8 cellular contexts compared by ENCODE assay signal in genomic region chr1:244050835-244051444, GRCh38. TPM values are rescaled to one million over a fixed set of nuclear protein-coding genes. Genes with fewer than 3 reads are reported as not detected.
A peak's percentile ranks its signal among the peaks of the same experiment; 100 is the strongest.
DNase-seq lines count a peak whose midpoint lies in the region; ATAC-seq, FAIRE-seq and TF ChIP-seq lines count a peak whose summit lies in the region.
"Had no signal": no experiment of that assay in that cellular context is flagged by ENCODE, and none has a peak within 500 bp of the region (broad histone marks: within the 10 kb centered on the region; RNA-seq: fewer than 3 reads in every experiment).

Gene ZBTB18, plus strand, starts transcription at chr1:244051283. Its CDS starts 149 bp downstream, at chr1:244051432.

- H3K36me3 Mint-ChIP-seq in activated naive CD8-positive, alpha-beta T cell treated with anti-CD3 and anti-CD28 coated beads, Interleukin-2, amount 10 ng/mL, durations not matched to agents 7 days and 5 days = peaks cover 8% of the 10 kb centered on the region

- H3K4me3 Mint-ChIP-seq in activated naive CD8-positive, alpha-beta T cell treated with anti-CD3 and anti-CD28 coated beads, Interleukin-2, amount 10 ng/mL, durations not matched to agents 7 days and 5 days = peak within 1 kb of the TSS; percentile 94

- POLR2A ChIA-PET in activated naive CD8-positive, alpha-beta T cell treated with anti-CD3 and anti-CD28 coated beads, Interleukin-2, amount 10 ng/mL, durations not matched to agents 7 days and 5 days (lab: Charles Lee) = no interaction called here

- H3K9me3 Mint-ChIP-seq in activated naive CD8-positive, alpha-beta T cell treated with anti-CD3 and anti-CD28 coated beads, Interleukin-2, amount 10 ng/mL, durations not matched to agents 7 days and 5 days = no peaks in the 10 kb centered on the region

- H3K27ac Mint-ChIP-seq in activated naive CD8-positive, alpha-beta T cell treated with anti-CD3 and anti-CD28 coated beads, Interleukin-2, amount 10 ng/mL, durations not matched to agents 7 days and 5 days = peak within 1 kb of the TSS; percentile 93

- intact Hi-C loops in left cardiac atrium (cut with DNase I) = loop anchor here in 1 of 2 donors (10.0 kb wide), 1 partner anchor 224 kb away; no protein-coding TSS in a partner anchor

- no peak for ATAC-seq in activated naive CD8-positive, alpha-beta T cell treated with anti-CD3 and anti-CD28 coated beads, Interleukin-2, amount 10 ng/mL, durations not matched to agents 7 days and 5 days (ENCODE audit: low read depth)
- ATAC-seq in left cardiac atrium (no peak), HG02759 (IDR thresholded peaks at IDR 0.05; ENCODE audit: unreplicated experiment) (no peak), GM19328 (IDR thresholded peaks at IDR 0.05; ENCODE audit: unreplicated experiment) (no peak)

- no peaks in the 10 kb centered on the region for H3K27me3 Mint-ChIP-seq in activated naive CD8-positive, alpha-beta T cell treated with anti-CD3 and anti-CD28 coated beads, Interleukin-2, amount 10 ng/mL, durations not matched to agents 7 days and 5 days

- peak; percentile 47 for FAIRE-seq in GM12891 (lab: Jason Lieb, UNC)
- FAIRE-seq: colon had no signal

- H3K4me1 Mint-ChIP-seq in activated naive CD8-positive, alpha-beta T cell treated with anti-CD3 and anti-CD28 coated beads, Interleukin-2, amount 10 ng/mL, durations not matched to agents 7 days and 5 days = peaks cover 34% of the 10 kb centered on the region

- no peak for TF ChIP-seq POLR2A in GM12891 (IDR thresholded peaks at IDR 0.05; ENCODE audit: low read depth, low read length)

- DNase-seq in GM12891 (ENCODE audit: insufficient read length, low spot score) (no peak), NCI-H2171 (lab: John Stamatoyannopoulos, UW) (peak; percentile 89), left cardiac atrium (no peak), pons (ENCODE audit: low spot score) (peak; percentile 91)
- DNase-seq in activated naive CD8-positive, alpha-beta T cell treated with anti-CD3 and anti-CD28 coated beads, Interleukin-2, amount 10 ng/mL, durations not matched to agents 7 days and 5 days = no peak

TF ChIP-seq in GM12891, 5 proteins besides CTCF, POLR2A, EP300 and RAD21:
- no peak for TF ChIP-seq TAF1 (IDR thresholded peaks at IDR 0.05; ENCODE audit: low read depth, low read length)
- TF ChIP-seq POLR2AphosphoS5 (IDR thresholded peaks at IDR 0.05; ENCODE audit: low read depth, low read length) = no peak
- no peak for TF ChIP-seq POU2F2 (IDR thresholded peaks at IDR 0.05; ENCODE audit: low read depth, low read length)

RNA-seq across cellular contexts. Expression of gene ZBTB18, which starts in this region (rescaled TPM):
- polyA plus RNA-seq in GM12891 (2012; ENCODE audit: low read depth, missing spikeins) = 4.0 TPM
- total RNA-seq in activated naive CD8-positive, alpha-beta T cell treated with anti-CD3 and anti-CD28 coated beads, Interleukin-2, amount 10 ng/mL, durations not matched to agents 7 days and 5 days = 10 to 100 TPM; 24.7 to 26.5 TPM
- 10 to 100 TPM; 21.4 to 24.0 TPM for total RNA-seq in left cardiac atrium

Comparison
In these comparisons a context has a peak if more than half of its experiments do, and no peak if none do; other contexts are left out.
1. DNase-seq: peak in NCI-H2171 (single experiment) and pons (single experiment); none in GM12891 (single experiment), activated naive CD8-positive, alpha-beta T cell treated with anti-CD3 and anti-CD28 coated beads, Interleukin-2, amount 10 ng/mL, durations not matched to agents 7 days and 5 days (single experiment) and left cardiac atrium (single experiment).